ENCODE assay signal across 8 cellular contexts in the genomic region with DNA sequence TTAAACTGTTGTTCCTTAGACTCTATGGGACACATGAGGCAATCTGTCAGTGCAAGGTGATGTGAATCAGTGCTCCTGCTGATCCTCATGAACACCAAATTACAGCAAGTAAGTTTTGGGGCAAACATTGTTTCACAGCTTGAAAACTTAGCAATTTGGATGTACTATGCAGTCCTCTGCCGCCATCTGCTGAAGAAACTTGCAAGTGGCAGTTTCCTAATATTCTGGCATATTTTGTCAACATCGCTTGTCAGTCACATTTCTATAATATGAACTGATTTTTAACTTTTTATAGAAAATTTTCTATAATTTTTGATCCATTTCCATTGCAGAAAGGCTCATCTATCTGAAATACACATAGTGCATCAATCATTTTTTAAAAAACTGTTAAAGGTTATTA. TPM values are rescaled to one million over a fixed set of nuclear protein-coding genes. Genes with fewer than 3 reads are reported as not detected.
DNase-seq lines count a peak whose midpoint lies in the region; ATAC-seq, FAIRE-seq and TF ChIP-seq lines count a peak whose summit lies in the region.

No MANE protein-coding gene starts in this region.

- no peaks in the 10 kb centered on the region for H3K9me3 ChIP-seq in GM12878 (replicated peaks; ENCODE audit: control insufficient read depth, insufficient read depth, low read length)
- H3K9me3 ChIP-seq in lower lobe of right lung = no peaks in the 10 kb centered on the region

- no peak overlapping the region for H3K4me2 ChIP-seq in GM12878 (ENCODE audit: control insufficient read depth, insufficient read depth)

- no peak overlapping the region for H3K27ac ChIP-seq in GM12878 (ENCODE audit: control insufficient read depth, insufficient read depth)
- H3K27ac ChIP-seq in lower lobe of right lung = no peak overlapping the region

- in situ Hi-C loops in GM12878 (cut with MboI) = loop anchor here (5.0 kb wide), 1 partner anchor 414 kb away; the partner anchor contains the start of gene TXK

- H2AFZ ChIP-seq in GM12878 (ENCODE audit: control insufficient read depth, low read depth, low read length) = no peak overlapping the region

- TF ChIP-seq POLR2A in GM12878 (IDR thresholded peaks at IDR 0.05; ENCODE audit: low read depth, low read length) = no peak

- RAD21 ChIA-PET in GM12878 (lab: Charles Lee; ENCODE audit: unreplicated experiment) = interaction anchor here (0.6 kb wide), 1 partner anchor 33 kb away, joined by 3 read pairs; no protein-coding TSS in a partner anchor

- ATAC-seq in GM12878 (peak; percentile 34; the same call in 1 of the 3 replicates), lower lobe of right lung (no peak), GM18511 (IDR thresholded peaks at IDR 0.05; ENCODE audit: unreplicated experiment) (no peak), HG02678 (IDR thresholded peaks at IDR 0.05; ENCODE audit: unreplicated experiment) (no peak)

- no peak overlapping the region for H3K9ac ChIP-seq in GM12878 (ENCODE audit: control insufficient read depth, insufficient read depth, low read length)

- intact Hi-C loops in GM12878 (cut with micrococcal nuclease; ENCODE audit: unreplicated experiment) (loop anchor here (1.0 to 5.0 kb wide), 2 partner anchors 99 to 230 kb away; no protein-coding TSS in a partner anchor), lower lobe of right lung (cut with DNase I) (no loop called here)

- no peak for TF ChIP-seq EP300 in GM12878 (IDR thresholded peaks at IDR 0.05; ENCODE audit: borderline replicate concordance in 1 of 2, control insufficient read depth in 1 of 2, low read depth in 2 of 2, low read length in 2 of 2)

- peak; percentile 57 to 70 (median 63); a peak in 5 of 6 replicates for TF ChIP-seq CTCF in GM12878 (IDR thresholded peaks at IDR 0.05 in 2 of 3, conservative IDR thresholded peaks at IDR 0.05 in 1 of 3; ENCODE audit: control insufficient read depth in 2 of 3, extremely low read depth in 1 of 3, insufficient read depth in 1 of 3, low read depth in 3 of 3, low read length in 3 of 3)
- TF ChIP-seq CTCF in lower lobe of right lung (IDR thresholded peaks at IDR 0.05) = peak; percentile 36

- CTCF ChIA-PET in GM12878 (lab: Yijun Ruan, JAX) = interaction anchor here (0.8 to 3.5 kb wide), 17 partner anchors 10 to 231 kb away, joined by 3 to 18 read pairs (median 4); no protein-coding TSS in a partner anchor

- no TSS peak for BruUV-seq in GM12878 (replicated peaks; lab: Mats Ljungman, UMichigan)

- no peaks in the 10 kb centered on the region for H3K27me3 ChIP-seq in GM12878 (replicated peaks in 1 of 2; ENCODE audit: control insufficient read depth in 2 of 2, insufficient read depth in 2 of 2, low read length in 1 of 2)
- no peaks in the 10 kb centered on the region for H3K27me3 ChIP-seq in lower lobe of right lung (ENCODE audit: low read depth)

- DNase-seq in EH (ENCODE audit: low read depth) (peak; percentile 49), NCI-H2196 treated with DMSO at 0.1 percent for 48 hours (lab: John Stamatoyannopoulos, UW; ENCODE audit: unreplicated experiment) (peak; percentile 13), GM12878 (ENCODE audit: low read depth, low spot score) (peak; percentile 8), lower lobe of right lung (no peak)
- DNase-seq in effector CD8-positive, alpha-beta T cell (lab: John Stamatoyannopoulos, UW) = no peak

- H3K4me1 ChIP-seq in GM12878 (ENCODE audit: control insufficient read depth, insufficient read depth, low read length) = no peaks in the 10 kb centered on the region
- no peaks in the 10 kb centered on the region for H3K4me1 ChIP-seq in lower lobe of right lung

- H3K36me3 ChIP-seq in GM12878 (ENCODE audit: control insufficient read depth in 2 of 2, insufficient read depth in 2 of 2, low read length in 1 of 2) (peaks cover 2 to 31% of the 10 kb centered on the region in 2 experiments), lower lobe of right lung (peaks cover 94% of the 10 kb centered on the region)

- 100% methylated on average over 2 of the region's 2 CpGs for WGBS in GM12878 (ENCODE audit: insufficient coverage, insufficient replicate concordance, low lambda C conversion rate, missing lambda C conversion rate)

- H3K4me3 ChIP-seq in GM12878 (no peak overlapping the region), lower lobe of right lung (no peak overlapping the region)

- SMC1A ChIA-PET in GM12878 (lab: Charles Lee; ENCODE audit: uncharacterized antibody, unreplicated experiment) = interaction anchor here (0.6 to 2.9 kb wide), 11 partner anchors 12 to 422 kb away, joined by 3 to 9 read pairs (median 3); no protein-coding TSS in a partner anchor

- no peaks in the 10 kb centered on the region for H3K79me2 ChIP-seq in GM12878 (ENCODE audit: control insufficient read depth, insufficient read depth, low read length)

- TF ChIP-seq RAD21 in GM12878 (IDR thresholded peaks at IDR 0.05; ENCODE audit: insufficient read depth, low read depth, low read length) = peak; percentile 80

- H4K20me1 ChIP-seq in GM12878 (ENCODE audit: control insufficient read depth, insufficient read depth) = no peaks in the 10 kb centered on the region

- FAIRE-seq in A204.1 (lab: Jason Lieb, UNC) (peak; percentile 92), GM12878 (lab: Jason Lieb, UNC) (no peak)

- POLR2A ChIA-PET in GM12878 (lab: Charles Lee) = no interaction called here

TF ChIP-seq in GM12878, 131 proteins besides CTCF, POLR2A, EP300 and RAD21:
- TF ChIP-seq MYB (IDR thresholded peaks at IDR 0.05; ENCODE audit: borderline replicate concordance, low read depth, low read length) (no peak), SMC3 (IDR thresholded peaks at IDR 0.05; ENCODE audit: borderline replicate concordance, low read length) (peak; percentile 65), ZNF217 (IDR thresholded peaks at IDR 0.05) (no peak), ESRRA (IDR thresholded peaks at IDR 0.05; ENCODE audit: low read length) (no peak), EGR1 (IDR thresholded peaks at IDR 0.05; ENCODE audit: borderline replicate concordance in 1 of 2, low read depth in 2 of 2, low read length in 2 of 2) (no peak), SUPT20H (IDR thresholded peaks at IDR 0.05; ENCODE audit: borderline replicate concordance, control insufficient read depth, low read depth, low read length) (no peak), CHD4 (IDR thresholded peaks at IDR 0.05) (no peak)

RNA-seq across cellular contexts. Expression of gene ZAR1, which starts 56.3 kb away (rescaled TPM):
- total RNA-seq in GM12878 (2013; cell fraction: nucleolus; rRNA removed) = not detected in 2 replicates
- total RNA-seq in GM12878 (2014; rRNA removed) (not detected in 2 replicates), GM12878 (2014; rRNA removed; fragmentation: Illumina TruSeq; extraction: Trizol) (not detected in 2 replicates), GM12878 (2021) (not detected in 2 replicates), lower lobe of right lung (not detected)
- polyA plus RNA-seq in GM12878 (2011; ENCODE audit: low read depth) = not detected
- polyA plus RNA-seq in GM12878 (2011; rRNA removed) (not detected in 2 replicates), GM12878 (2014; fragmentation: Illumina TruSeq; extraction: Trizol) (not detected in 2 replicates), GM12878 (2014; fragmentation: Nextera tagmentation; extraction: Ambion mirVana) (not detected), GM12878 (2014; rRNA removed) (not detected in 2 replicates), GM12878 (2016; fragmentation: Nextera tagmentation; extraction: Ambion mirVana) (not detected)
- not detected in 2 replicates for polyA plus RNA-seq in GM12878 (2011; cell fraction: cytosol; rRNA removed)
- polyA plus RNA-seq in GM12878 (2011; cell fraction: nucleus; rRNA removed) = not detected in 2 replicates
- polyA plus RNA-seq in GM12878 (2012) = not detected in 2 replicates
- polyA minus RNA-seq in GM12878 (2011; rRNA and poly(A)+ RNA removed) = not detected in 2 replicates
- polyA minus RNA-seq in GM12878 (2011; cell fraction: cytosol; rRNA and poly(A)+ RNA removed) = not detected in 2 replicates
- not detected in 2 replicates for polyA minus RNA-seq in GM12878 (2011; cell fraction: nucleus; rRNA and poly(A)+ RNA removed)

Comparison
In these comparisons a context has a peak if more than half of its experiments do, and no peak if none do; other contexts are left out.
1. DNase-seq: peak in EH (single experiment), NCI-H2196 treated with DMSO at 0.1 percent for 48 hours (single experiment) and GM12878 (single experiment); none in lower lobe of right lung (single experiment) and effector CD8-positive, alpha-beta T cell (single experiment).